17 cellular contexts compared by ENCODE assay signal in the genomic region with DNA sequence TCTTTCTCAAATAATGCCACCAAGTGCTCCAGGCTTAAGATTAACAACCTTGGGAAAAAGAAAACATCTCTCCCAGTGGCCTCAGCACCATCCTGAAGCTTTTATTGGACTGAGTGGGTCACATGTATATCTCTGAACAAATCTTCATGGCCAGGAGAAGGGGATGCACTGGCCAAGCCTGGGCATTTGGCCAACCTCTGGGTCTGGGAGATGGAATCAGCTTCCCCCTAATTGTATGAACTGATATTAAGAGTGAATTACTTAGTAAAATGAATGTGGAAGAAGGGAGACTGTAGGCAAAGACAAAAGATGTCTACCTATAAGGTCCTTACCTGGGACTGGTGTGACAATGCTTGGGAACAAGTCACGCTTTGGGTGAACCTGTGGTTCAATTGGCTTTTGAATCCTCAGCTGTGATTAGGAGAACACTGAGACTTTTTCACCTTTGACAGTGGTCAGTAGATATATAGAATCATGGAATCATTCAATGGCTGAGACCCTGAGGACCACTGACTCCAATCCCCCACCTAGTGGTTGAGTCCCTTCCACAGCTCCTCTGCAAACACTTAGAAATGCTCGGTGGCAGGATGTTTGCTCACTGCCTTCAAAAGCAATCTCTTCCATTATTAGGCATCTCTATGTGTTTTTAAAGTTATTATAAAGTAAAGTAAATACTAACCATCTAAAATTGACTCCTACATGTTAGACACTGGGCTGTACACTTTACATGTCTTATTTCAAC.
"Had no signal": no experiment of that assay in that cellular context is flagged by ENCODE, and none has a peak within 500 bp of the region (broad histone marks: within the 10 kb centered on the region; RNA-seq: fewer than 3 reads in every experiment).

No MANE protein-coding gene starts in this region.

- H3K9me3 ChIP-seq: body of pancreas, mucosa of descending colon, prostate gland, right atrium auricular region, transverse colon, uterus had no signal

- H3K27me3 ChIP-seq: body of pancreas, right atrium auricular region, transverse colon, uterus had no signal

- H3K4me1 ChIP-seq: body of pancreas, prostate gland, right atrium auricular region, uterus had no signal

- DNase-seq: activated CD4-positive, alpha-beta memory T cell treated with anti-CD3 and anti-CD28 coated beads, Interleukin-2, amount 10 ng/mL, durations not matched to agents 7 days and 5 days; activated CD4-positive, alpha-beta T cell treated with anti-CD3 and anti-CD28 coated beads for 48 hours; activated CD4-positive, CD25-positive, alpha-beta regulatory T cell; activated CD8-positive, alpha-beta memory T cell treated with anti-CD3 and anti-CD28 coated beads, Interleukin-2, amount 10 ng/mL, durations not matched to agents 7 days and 5 days; activated naive CD8-positive, alpha-beta T cell treated with anti-CD3 and anti-CD28 coated beads, Interleukin-2, amount 10 ng/mL, durations not matched to agents 7 days and 5 days; body of pancreas; dermis blood vessel endothelial cell; effector memory CD4-positive, alpha-beta T cell; left ventricle myocardium superior; mucosa of descending colon; naive B cell; stimulated activated naive CD8-positive, alpha-beta T cell treated with anti-CD3 and anti-CD28 coated beads, Interleukin-15, Interleukin-2, amounts not matched to agents 100 U/mL and 50 U/mL, for 24 hours; substantia nigra; transverse colon; uterus had no signal

- H3K27ac ChIP-seq: body of pancreas, prostate gland, right atrium auricular region, transverse colon, uterus had no signal

- H3K4me3 ChIP-seq: body of pancreas, mucosa of descending colon, prostate gland, right atrium auricular region, transverse colon, uterus had no signal

- H3K36me3 ChIP-seq: prostate gland, right atrium auricular region, transverse colon, uterus had no signal
